27 cellular contexts compared by ENCODE assay signal in genomic region chr4:161856711-161857326, GRCh38.
"Had no signal": no experiment of that assay in that cellular context is flagged by ENCODE, and none has a peak within 500 bp of the region (broad histone marks: within the 10 kb centered on the region; RNA-seq: fewer than 3 reads in every experiment).

No MANE protein-coding gene starts in this region.

- H3K4me1 ChIP-seq: heart right ventricle, left lung, prostate gland, spleen, testis, vagina had no signal

- H3K4me3 ChIP-seq: heart right ventricle, left lung, lung, prostate gland, spleen, testis, vagina had no signal

- H3K4me3 Mint-ChIP-seq: activated naive CD8-positive, alpha-beta T cell; activated T-cell treated with anti-CD3 and anti-CD28 coated beads, Interleukin-2, amount 50 U/mL, for 4 hours; brain; dendritic cell treated with granulocyte-macrophage colony-stimulating factor and Interleukin-4, amounts not matched to agents 40 ng/mL and 50 ng/mL, for 4 days; immature natural killer cell; mesothelial cell of epicardium; natural killer cell; type B pancreatic cell had no signal

- H3K9me3 Mint-ChIP-seq: dendritic cell treated with granulocyte-macrophage colony-stimulating factor and Interleukin-4, amounts not matched to agents 40 ng/mL and 50 ng/mL, for 4 days; type B pancreatic cell had no signal

- H3K4me1 Mint-ChIP-seq: brain, immature natural killer cell, mesothelial cell of epicardium, natural killer cell had no signal

- H3K9me3 ChIP-seq: prostate gland, testis, vagina had no signal

- H3K27ac Mint-ChIP-seq: activated naive CD8-positive, alpha-beta T cell; activated T-helper 2 cell treated with anti-CD3 and anti-CD28 coated beads, Interferon-gamma antibody, Interleukin-2, Interleukin-4, amounts not matched to agents 10 μg/mL and 5 μg/mL and 100 μg/mL, durations not matched to agents 14 hours and 24 hours and 36 hours; brain; dendritic cell treated with granulocyte-macrophage colony-stimulating factor and Interleukin-4, amounts not matched to agents 40 ng/mL and 50 ng/mL, for 4 days; immature natural killer cell; mesothelial cell of epicardium; natural killer cell; type B pancreatic cell had no signal

- H3K27ac ChIP-seq: heart right ventricle, left lung, prostate gland, spleen, testis, vagina had no signal

- H3K36me3 Mint-ChIP-seq: activated naive CD8-positive, alpha-beta T cell; brain; immature natural killer cell; mesothelial cell of epicardium; type B pancreatic cell had no signal

- H3K27me3 ChIP-seq: left lung, spleen, testis, vagina had no signal

- H3K27me3 Mint-ChIP-seq: activated naive CD8-positive, alpha-beta T cell; brain; dendritic cell treated with granulocyte-macrophage colony-stimulating factor and Interleukin-4, amounts not matched to agents 40 ng/mL and 50 ng/mL, for 4 days; type B pancreatic cell had no signal

- DNase-seq: activated CD4-positive, alpha-beta T cell treated with anti-CD3 and anti-CD28 coated beads, Interleukin-2, amount 50 U/mL, for 4 hours; activated CD8-positive, alpha-beta memory T cell treated with anti-CD3 and anti-CD28 coated beads for 24 hours; activated CD8-positive, alpha-beta memory T cell treated with anti-CD3 and anti-CD28 coated beads, Interleukin-2, amount 50 U/mL, for 48 hours; activated naive CD4-positive, alpha-beta T cell; activated T-cell treated with anti-CD3 and anti-CD28 coated beads, Interleukin-2, amount 50 U/mL, for 4 hours; amygdala; effector CD4-positive, alpha-beta T cell; erythroblast; heart right ventricle; immature natural killer cell; kidney glomerular epithelial cell; left lung; natural killer cell; spleen; stimulated activated CD4-positive, alpha-beta T cell treated with anti-CD3 and anti-CD28 coated beads, Interleukin-4, amount 100 ng/mL, for 1 hour; stimulated activated naive CD4-positive, alpha-beta T cell; T-helper 9 cell; testis had no signal

- ATAC-seq: activated T-cell treated with anti-CD3 and anti-CD28 coated beads, Interleukin-2, amount 50 U/mL, for 4 hours; heart right ventricle; left lung; natural killer cell had no signal

- H3K36me3 ChIP-seq: heart right ventricle, left lung, prostate gland, spleen, vagina had no signal
